Comparison of ENCODE assay signal across 1 cellular context in the genomic region with DNA sequence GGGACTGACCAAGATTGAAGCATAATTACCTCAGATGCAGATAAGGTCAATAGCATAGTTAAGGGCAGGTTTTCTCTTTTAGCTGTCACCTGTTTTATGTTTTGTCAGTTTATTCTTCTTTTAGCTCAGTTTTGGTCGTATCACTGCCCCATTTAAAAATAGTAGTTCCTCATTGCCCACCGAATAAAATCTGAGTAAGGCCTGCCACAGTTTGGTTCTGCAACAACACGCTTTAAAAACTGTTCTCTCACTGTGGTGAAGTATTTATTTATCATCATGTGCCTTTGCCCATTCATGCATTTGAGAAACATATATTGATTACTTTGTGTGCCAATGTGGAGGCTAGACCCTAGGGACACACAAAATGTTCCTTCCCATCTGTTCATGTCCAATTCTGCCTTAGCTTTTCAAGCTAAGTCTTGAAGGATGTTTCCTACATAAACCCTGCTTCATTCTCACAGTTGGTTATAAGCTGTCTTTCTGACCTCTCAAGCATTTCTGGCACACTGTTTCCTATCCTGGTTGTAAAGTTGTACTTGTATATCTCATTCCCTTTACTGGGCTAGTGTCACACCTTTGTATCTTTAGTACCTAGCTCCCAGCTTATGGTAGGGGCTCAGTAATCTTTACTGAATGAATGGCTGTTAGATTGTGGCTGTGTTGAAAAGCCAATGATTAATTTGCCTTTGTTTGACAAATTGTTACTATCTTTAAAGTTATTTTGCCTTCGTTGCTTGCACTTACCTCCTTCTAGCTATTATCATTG.
TF ChIP-seq lines count a peak whose summit lies in the region.

No MANE protein-coding gene starts in this region.

TF ChIP-seq in HepG2, 621 proteins besides CTCF, POLR2A, EP300 and RAD21:
- TF ChIP-seq SIX4 (CRISPR knock-in tag; IDR thresholded peaks at IDR 0.05), result no peak
- TF ChIP-seq ZNF570 (CRISPR knock-in tag; IDR thresholded peaks at IDR 0.05; ENCODE audit: borderline replicate concordance), result no peak
- no peak for TF ChIP-seq ZSCAN29 (CRISPR knock-in tag; conservative IDR thresholded peaks at IDR 0.05)
- TF ChIP-seq, protein P1, sequence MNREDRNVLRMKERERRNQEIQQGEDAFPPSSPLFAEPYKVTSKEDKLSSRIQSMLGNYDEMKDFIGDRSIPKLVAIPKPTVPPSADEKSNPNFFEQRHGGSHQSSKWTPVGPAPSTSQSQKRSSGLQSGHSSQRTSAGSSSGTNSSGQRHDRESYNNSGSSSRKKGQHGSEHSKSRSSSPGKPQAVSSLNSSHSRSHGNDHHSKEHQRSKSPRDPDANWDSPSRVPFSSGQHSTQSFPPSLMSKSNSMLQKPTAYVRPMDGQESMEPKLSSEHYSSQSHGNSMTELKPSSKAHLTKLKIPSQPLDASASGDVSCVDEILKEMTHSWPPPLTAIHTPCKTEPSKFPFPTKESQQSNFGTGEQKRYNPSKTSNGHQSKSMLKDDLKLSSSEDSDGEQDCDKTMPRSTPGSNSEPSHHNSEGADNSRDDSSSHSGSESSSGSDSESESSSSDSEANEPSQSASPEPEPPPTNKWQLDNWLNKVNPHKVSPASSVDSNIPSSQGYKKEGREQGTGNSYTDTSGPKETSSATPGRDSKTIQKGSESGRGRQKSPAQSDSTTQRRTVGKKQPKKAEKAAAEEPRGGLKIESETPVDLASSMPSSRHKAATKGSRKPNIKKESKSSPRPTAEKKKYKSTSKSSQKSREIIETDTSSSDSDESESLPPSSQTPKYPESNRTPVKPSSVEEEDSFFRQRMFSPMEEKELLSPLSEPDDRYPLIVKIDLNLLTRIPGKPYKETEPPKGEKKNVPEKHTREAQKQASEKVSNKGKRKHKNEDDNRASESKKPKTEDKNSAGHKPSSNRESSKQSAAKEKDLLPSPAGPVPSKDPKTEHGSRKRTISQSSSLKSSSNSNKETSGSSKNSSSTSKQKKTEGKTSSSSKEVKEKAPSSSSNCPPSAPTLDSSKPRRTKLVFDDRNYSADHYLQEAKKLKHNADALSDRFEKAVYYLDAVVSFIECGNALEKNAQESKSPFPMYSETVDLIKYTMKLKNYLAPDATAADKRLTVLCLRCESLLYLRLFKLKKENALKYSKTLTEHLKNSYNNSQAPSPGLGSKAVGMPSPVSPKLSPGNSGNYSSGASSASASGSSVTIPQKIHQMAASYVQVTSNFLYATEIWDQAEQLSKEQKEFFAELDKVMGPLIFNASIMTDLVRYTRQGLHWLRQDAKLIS (CRISPR knock-in tag; IDR thresholded peaks at IDR 0.05), result no peak
- TF ChIP-seq ARID2 (CRISPR knock-in tag; IDR thresholded peaks at IDR 0.05; ENCODE audit: borderline replicate concordance), result no peak
- no peak for TF ChIP-seq NR2F1 (CRISPR knock-in tag; IDR thresholded peaks at IDR 0.05)
- TF ChIP-seq ELF1 (CRISPR knock-in tag; IDR thresholded peaks at IDR 0.05), result no peak
